In genomic region chr5:8839361-8840055, GRCh38 we compare ENCODE assay signal across 19 cellular contexts.
DNase-seq lines count a peak whose midpoint lies in the region; ATAC-seq and TF ChIP-seq lines count a peak whose summit lies in the region.
"Had no signal": no experiment of that assay in that cellular context is flagged by ENCODE, and none has a peak within 500 bp of the region (broad histone marks: within the 10 kb centered on the region; RNA-seq: fewer than 3 reads in every experiment).

No MANE protein-coding gene starts in this region.

- H3K9me3 ChIP-seq in psoas muscle = no peaks in the 10 kb centered on the region
- H3K9me3 ChIP-seq: BE2C, thyroid gland had no signal

- H3K4me1 ChIP-seq in psoas muscle = no peaks in the 10 kb centered on the region
- H3K4me1 ChIP-seq: BE2C, heart right ventricle had no signal

- peaks cover 2% of the 10 kb centered on the region for H3K27me3 Mint-ChIP-seq in glutamatergic neuron (ENCODE audit: unreplicated experiment)
- H3K27me3 Mint-ChIP-seq: central memory CD8-positive, alpha-beta T cell; naive thymus-derived CD4-positive, alpha-beta T cell had no signal

- TF ChIP-seq CTCF in glutamatergic neuron (IDR thresholded peaks at IDR 0.05; ENCODE audit: partially characterized antibody, unreplicated experiment) (no peak), psoas muscle (IDR thresholded peaks at IDR 0.05) (no peak)

- peaks cover 20% of the 10 kb centered on the region for H3K4me1 Mint-ChIP-seq in glutamatergic neuron (ENCODE audit: low read depth, unreplicated experiment)
- H3K4me1 Mint-ChIP-seq: central memory CD8-positive, alpha-beta T cell; naive thymus-derived CD4-positive, alpha-beta T cell had no signal

- no peaks in the 10 kb centered on the region for H3K36me3 Mint-ChIP-seq in glutamatergic neuron (ENCODE audit: unreplicated experiment)
- H3K36me3 Mint-ChIP-seq: naive thymus-derived CD4-positive, alpha-beta T cell had no signal

- H3K27ac Mint-ChIP-seq in glutamatergic neuron (ENCODE audit: unreplicated experiment) = peak overlapping the region; percentile 49
- H3K27ac Mint-ChIP-seq: naive thymus-derived CD4-positive, alpha-beta T cell had no signal

- H3K4me3 Mint-ChIP-seq in glutamatergic neuron (ENCODE audit: unreplicated experiment) = no peak overlapping the region
- H3K4me3 Mint-ChIP-seq: central memory CD8-positive, alpha-beta T cell; naive thymus-derived CD4-positive, alpha-beta T cell had no signal

- no peaks in the 10 kb centered on the region for H3K36me3 ChIP-seq in psoas muscle (ENCODE audit: insufficient read depth in 1 of 2, low read depth in 1 of 2)
- H3K36me3 ChIP-seq: BE2C, heart right ventricle, thyroid gland had no signal

- peaks cover 5% of the 10 kb centered on the region for H3K9me3 Mint-ChIP-seq in glutamatergic neuron (ENCODE audit: unreplicated experiment)

- DNase-seq in amygdala (lab: John Stamatoyannopoulos, UW) (peak in 54 of 56 donors; percentile 15 to 90 (median 72)), glutamatergic neuron (peak; percentile 32), occipital lobe (lab: John Stamatoyannopoulos, UW) (peak; percentile 59), psoas muscle (no peak)
- DNase-seq: BE2C; Calu3; effector memory CD4-positive, alpha-beta T cell; EL; heart right ventricle; KG1; naive thymus-derived CD4-positive, alpha-beta T cell; NCI-H2029 treated with DMSO at 0.1 percent for 48 hours; NCI-H446 treated with DMSO at 0.1 percent for 48 hours; SW 1271; thyroid gland had no signal

- no peak for ATAC-seq in psoas muscle
- no peak for ATAC-seq in HG03439 (IDR thresholded peaks at IDR 0.05; ENCODE audit: unreplicated experiment)
- no peak for ATAC-seq in GM19463 (IDR thresholded peaks at IDR 0.05; ENCODE audit: unreplicated experiment)
- no peak for ATAC-seq in HG02798 (IDR thresholded peaks at IDR 0.05; ENCODE audit: poor library complexity, unreplicated experiment)
- ATAC-seq: heart right ventricle; naive thymus-derived CD4-positive, alpha-beta T cell had no signal

- no peak overlapping the region for H3K4me3 ChIP-seq in psoas muscle
- H3K4me3 ChIP-seq: heart right ventricle, thyroid gland had no signal

- no peak overlapping the region for H3K27ac ChIP-seq in psoas muscle
- H3K27ac ChIP-seq: heart right ventricle, thyroid gland had no signal

- intact Hi-C loops in psoas muscle (cut with DNase I) = no loop called here

- H3K27me3 ChIP-seq in psoas muscle (ENCODE audit: insufficient read depth in 3 of 3, low read length in 2 of 3) = no peaks in the 10 kb centered on the region
- H3K27me3 ChIP-seq: BE2C, heart right ventricle, thyroid gland had no signal

- WGBS in psoas muscle, 3 donors = 49 to 61% (median 49%) methylated on average over 22 of the region's 22 CpGs

Comparison
In these comparisons a context has a peak if more than half of its experiments do, and no peak if none do; other contexts are left out.
1. DNase-seq: peak in amygdala (54 of 56), glutamatergic neuron (single experiment) and occipital lobe (single experiment); none in psoas muscle (0 of 2).